ENCODE assay signal across 17 cellular contexts in the genomic region with DNA sequence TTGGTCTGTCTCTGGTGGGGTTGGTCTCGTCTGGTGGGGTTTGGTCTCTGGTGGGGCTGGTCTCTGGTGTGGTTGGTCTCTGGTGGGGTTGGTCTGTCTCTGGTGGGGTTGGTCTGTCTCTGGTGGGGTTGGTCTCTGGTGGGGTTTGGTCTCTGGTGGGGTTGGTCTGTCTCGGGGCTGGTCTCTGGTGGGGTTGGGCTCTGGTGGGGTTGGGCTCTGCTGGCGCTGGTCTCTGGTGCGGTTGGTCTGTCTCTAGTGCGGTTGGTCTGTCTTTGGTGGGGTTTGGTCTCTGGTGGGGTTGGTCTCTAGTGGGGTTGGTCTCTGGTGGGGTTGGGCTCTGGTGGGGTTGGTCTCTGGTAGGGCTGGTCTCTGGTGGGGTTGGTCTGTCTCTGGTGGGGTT. TPM values are rescaled to one million over a fixed set of nuclear protein-coding genes. Genes with fewer than 3 reads are reported as not detected.
"Had no signal": no experiment of that assay in that cellular context is flagged by ENCODE, and none has a peak within 500 bp of the region (broad histone marks: within the 10 kb centered on the region; RNA-seq: fewer than 3 reads in every experiment).

No MANE protein-coding gene starts in this region.

- DNase-seq: activated CD4-positive, alpha-beta memory T cell treated with anti-CD3 and anti-CD28 coated beads, Interleukin-2, amount 10 ng/mL, durations not matched to agents 7 days and 5 days; activated CD4-positive, alpha-beta T cell treated with anti-CD3 and anti-CD28 coated beads for 36 hours; activated gamma-delta T cell treated with Interleukin-2 at 50 U/mL for 16 hours; activated naive CD8-positive, alpha-beta T cell treated with anti-CD3 and anti-CD28 coated beads for 36 hours; activated T-cell treated with anti-CD3 and anti-CD28 coated beads, Interleukin-2, amount 50 U/mL, for 48 hours; glutamatergic neuron; mammary epithelial cell; stimulated activated CD4-positive, alpha-beta T cell treated with anti-CD3 and anti-CD28 coated beads, Interleukin-4, amount 100 ng/mL, for 4 hours; upper lobe of left lung had no signal

- H3K36me3 Mint-ChIP-seq: activated naive CD8-positive, alpha-beta T cell treated with anti-CD3 and anti-CD28 coated beads for 36 hours had no signal

- H3K36me3 ChIP-seq: upper lobe of left lung had no signal

- H3K9me3 Mint-ChIP-seq: activated CD4-positive, alpha-beta memory T cell treated with anti-CD3 and anti-CD28 coated beads, Interleukin-2, amount 10 ng/mL, durations not matched to agents 7 days and 5 days; activated naive CD8-positive, alpha-beta T cell treated with anti-CD3 and anti-CD28 coated beads for 36 hours had no signal

- H3K27ac ChIP-seq: VCaP had no signal

- H3K27me3 Mint-ChIP-seq: activated naive CD8-positive, alpha-beta T cell treated with anti-CD3 and anti-CD28 coated beads for 36 hours had no signal

- FAIRE-seq: endometrium had no signal

- H3K4me3 ChIP-seq: mucosa of descending colon, skin epidermis, upper lobe of left lung had no signal

- ATAC-seq: activated CD4-positive, alpha-beta T cell treated with anti-CD3 and anti-CD28 coated beads for 36 hours; esophagus mucosa had no signal

- H3K27me3 ChIP-seq: upper lobe of left lung had no signal

- H3K4me3 Mint-ChIP-seq: activated CD4-positive, alpha-beta memory T cell treated with anti-CD3 and anti-CD28 coated beads, Interleukin-2, amount 10 ng/mL, durations not matched to agents 7 days and 5 days; activated CD4-positive, alpha-beta T cell treated with anti-CD3 and anti-CD28 coated beads for 36 hours; activated naive CD8-positive, alpha-beta T cell treated with anti-CD3 and anti-CD28 coated beads for 36 hours had no signal

- H3K27ac Mint-ChIP-seq: activated CD4-positive, alpha-beta memory T cell treated with anti-CD3 and anti-CD28 coated beads, Interleukin-2, amount 10 ng/mL, durations not matched to agents 7 days and 5 days; activated CD4-positive, alpha-beta T cell treated with anti-CD3 and anti-CD28 coated beads for 36 hours; activated naive CD8-positive, alpha-beta T cell treated with anti-CD3 and anti-CD28 coated beads for 36 hours had no signal

- H3K4me1 Mint-ChIP-seq: activated CD4-positive, alpha-beta memory T cell treated with anti-CD3 and anti-CD28 coated beads, Interleukin-2, amount 10 ng/mL, durations not matched to agents 7 days and 5 days; activated CD4-positive, alpha-beta T cell treated with anti-CD3 and anti-CD28 coated beads for 36 hours; activated naive CD8-positive, alpha-beta T cell treated with anti-CD3 and anti-CD28 coated beads for 36 hours had no signal

- H3K9me3 ChIP-seq: mucosa of descending colon, upper lobe of left lung had no signal

RNA-seq across cellular contexts. Expression of a gene that starts 16.3 kb away (rescaled TPM):
- total RNA-seq: chondrocyte, osteocyte had no signal
- polyA plus RNA-seq: neural cell had no signal
